Comparison of ENCODE assay signal across 10 cellular contexts in genomic region chr18:23862071-23862470, GRCh38.
A peak's percentile ranks its signal among the peaks of the same experiment; 100 is the strongest.
DNase-seq lines count a peak whose midpoint lies in the region; ATAC-seq and TF ChIP-seq lines count a peak whose summit lies in the region.
"Had no signal": no experiment of that assay in that cellular context is flagged by ENCODE, and none has a peak within 500 bp of the region (broad histone marks: within the 10 kb centered on the region; RNA-seq: fewer than 3 reads in every experiment).

No MANE protein-coding gene starts in this region.

- ATAC-seq in activated B cell treated with CpG ODN at 0.5 μM for 24 hours (ENCODE audit: low read depth) (no peak), heart left ventricle (peak in 2 of 4 donors; percentile 31 to 43), HG02610 (IDR thresholded peaks at IDR 0.05; ENCODE audit: unreplicated experiment) (no peak)

- H3K27me3 Mint-ChIP-seq in activated CD4-positive, alpha-beta memory T cell treated with anti-CD3 and anti-CD28 coated beads, Interleukin-2, amount 10 ng/mL, durations not matched to agents 7 days and 5 days = no peaks in the 10 kb centered on the region
- H3K27me3 Mint-ChIP-seq in activated CD4-positive, alpha-beta memory T cell treated with anti-CD3 and anti-CD28 coated beads for 36 hours = no peaks in the 10 kb centered on the region
- H3K27me3 Mint-ChIP-seq in activated B cell treated with CpG ODN at 0.5 μM for 24 hours = no peaks in the 10 kb centered on the region

- peaks cover 0 to 33% (median 3%) of the 10 kb centered on the region in 9 donors for H3K36me3 ChIP-seq in heart left ventricle

- no peak overlapping the region for H3K4me3 Mint-ChIP-seq in activated CD4-positive, alpha-beta memory T cell treated with anti-CD3 and anti-CD28 coated beads, Interleukin-2, amount 10 ng/mL, durations not matched to agents 7 days and 5 days
- no peak overlapping the region for H3K4me3 Mint-ChIP-seq in activated CD4-positive, alpha-beta memory T cell treated with anti-CD3 and anti-CD28 coated beads for 36 hours
- H3K4me3 Mint-ChIP-seq in activated B cell treated with CpG ODN at 0.5 μM for 24 hours = no peak overlapping the region

- WGBS in heart left ventricle, 4 donors = 71 to 76% (median 74%) methylated on average over 4 of the region's 4 CpGs

- peak overlapping the region; percentile 68 for H3K27ac Mint-ChIP-seq in activated CD4-positive, alpha-beta memory T cell treated with anti-CD3 and anti-CD28 coated beads, Interleukin-2, amount 10 ng/mL, durations not matched to agents 7 days and 5 days
- no peak overlapping the region for H3K27ac Mint-ChIP-seq in activated CD4-positive, alpha-beta memory T cell treated with anti-CD3 and anti-CD28 coated beads for 36 hours
- H3K27ac Mint-ChIP-seq in activated B cell treated with CpG ODN at 0.5 μM for 24 hours = peak overlapping the region; percentile 52

- H3K9me3 Mint-ChIP-seq in activated CD4-positive, alpha-beta memory T cell treated with anti-CD3 and anti-CD28 coated beads, Interleukin-2, amount 10 ng/mL, durations not matched to agents 7 days and 5 days = peaks cover 4% of the 10 kb centered on the region
- H3K9me3 Mint-ChIP-seq in activated CD4-positive, alpha-beta memory T cell treated with anti-CD3 and anti-CD28 coated beads for 36 hours = no peaks in the 10 kb centered on the region
- H3K9me3 Mint-ChIP-seq in activated B cell treated with CpG ODN at 0.5 μM for 24 hours = peaks cover 4% of the 10 kb centered on the region

- TF ChIP-seq CTCF in activated B cell treated with CpG ODN at 0.5 μM for 24 hours (IDR thresholded peaks at IDR 0.05) (no peak), heart left ventricle (IDR thresholded peaks at IDR 0.05) (no peak)

- CTCF ChIA-PET in activated CD4-positive, alpha-beta memory T cell treated with anti-CD3 and anti-CD28 coated beads, Interleukin-2, amount 10 ng/mL, durations not matched to agents 7 days and 5 days (lab: Charles Lee) = interaction anchor here (0.8 to 2.4 kb wide), 2 partner anchors 57 to 64 kb away, joined by 3 to 10 read pairs; no protein-coding TSS in a partner anchor
- CTCF ChIA-PET in activated CD4-positive, alpha-beta memory T cell treated with anti-CD3 and anti-CD28 coated beads for 36 hours (lab: Charles Lee) = interaction anchor here (0.6 kb wide), 1 partner anchor 176 kb away, joined by 4 read pairs; no protein-coding TSS in a partner anchor
- CTCF ChIA-PET in activated B cell treated with CpG ODN at 0.5 μM for 24 hours (lab: Charles Lee) = no interaction called here

- H3K27ac ChIP-seq in heart left ventricle = peak overlapping the region in 7 of 12 donors; percentile 1 to 54 (median 34)

- no peak for TF ChIP-seq POLR2A in heart left ventricle (IDR thresholded peaks at IDR 0.05)

- intact Hi-C loops in activated CD4-positive, alpha-beta memory T cell treated with anti-CD3 and anti-CD28 coated beads for 36 hours (cut with micrococcal nuclease) = loop anchor here (10.0 kb wide), 1 partner anchor 53 kb away; no protein-coding TSS in a partner anchor
- intact Hi-C loops in activated B cell treated with CpG ODN at 0.5 μM for 24 hours (cut with micrococcal nuclease) = loop anchor here (5.0 to 10.0 kb wide), 2 partner anchors 53 to 150 kb away; partner anchors contain the start of gene TTC39C
- intact Hi-C loops in heart left ventricle (cut with DNase I) = loop anchor here in 1 of 10 donors (10.0 kb wide), 1 partner anchor 53 kb away; no protein-coding TSS in a partner anchor

- H3K9me3 ChIP-seq in heart left ventricle = no peaks in the 10 kb centered on the region

- no peaks in the 10 kb centered on the region for H3K27me3 ChIP-seq in heart left ventricle

- H3K4me1 Mint-ChIP-seq in activated CD4-positive, alpha-beta memory T cell treated with anti-CD3 and anti-CD28 coated beads, Interleukin-2, amount 10 ng/mL, durations not matched to agents 7 days and 5 days = peaks cover 52% of the 10 kb centered on the region
- H3K4me1 Mint-ChIP-seq in activated CD4-positive, alpha-beta memory T cell treated with anti-CD3 and anti-CD28 coated beads for 36 hours (ENCODE audit: low read depth) = peaks cover 32% of the 10 kb centered on the region
- H3K4me1 Mint-ChIP-seq in activated B cell treated with CpG ODN at 0.5 μM for 24 hours = peaks cover 74% of the 10 kb centered on the region

- DNase-seq in activated CD4-positive, alpha-beta memory T cell treated with anti-CD3 and anti-CD28 coated beads, Interleukin-2, amount 10 ng/mL, durations not matched to agents 7 days and 5 days = no peak
- DNase-seq in activated CD4-positive, alpha-beta memory T cell treated with anti-CD3 and anti-CD28 coated beads for 36 hours = no peak
- DNase-seq in activated B cell treated with CpG ODN at 0.5 μM for 24 hours (no peak), heart left ventricle (no peak), stromal cell of bone marrow (ENCODE audit: low read depth) (peak; percentile 82), NCI-H187 (lab: John Stamatoyannopoulos, UW) (no peak), NCI-H2227 (lab: John Stamatoyannopoulos, UW; ENCODE audit: unreplicated experiment) (no peak)
- DNase-seq: GOT3; stimulated activated CD4-positive, alpha-beta T cell treated with anti-CD3 and anti-CD28 coated beads, Interleukin-2, amount 100 ng/mL, for 48 hours had no signal

- peaks cover 0 to 20% (median 0%) of the 10 kb centered on the region in 12 donors for H3K4me1 ChIP-seq in heart left ventricle

- POLR2A ChIA-PET in activated CD4-positive, alpha-beta memory T cell treated with anti-CD3 and anti-CD28 coated beads, Interleukin-2, amount 10 ng/mL, durations not matched to agents 7 days and 5 days (lab: Charles Lee) = interaction anchor here (1.3 to 1.7 kb wide), 3 partner anchors 9 to 67 kb away, joined by 3 to 6 read pairs (median 4); no protein-coding TSS in a partner anchor
- POLR2A ChIA-PET in activated CD4-positive, alpha-beta memory T cell treated with anti-CD3 and anti-CD28 coated beads for 36 hours (lab: Charles Lee) = no interaction called here
- POLR2A ChIA-PET in activated B cell treated with CpG ODN at 0.5 μM for 24 hours (lab: Charles Lee) = no interaction called here

- H3K36me3 Mint-ChIP-seq in activated CD4-positive, alpha-beta memory T cell treated with anti-CD3 and anti-CD28 coated beads, Interleukin-2, amount 10 ng/mL, durations not matched to agents 7 days and 5 days (ENCODE audit: low read depth) = peaks cover 13% of the 10 kb centered on the region
- no peaks in the 10 kb centered on the region for H3K36me3 Mint-ChIP-seq in activated CD4-positive, alpha-beta memory T cell treated with anti-CD3 and anti-CD28 coated beads for 36 hours
- H3K36me3 Mint-ChIP-seq in activated B cell treated with CpG ODN at 0.5 μM for 24 hours (ENCODE audit: low read depth) = no peaks in the 10 kb centered on the region

- no peak overlapping the region for H3K4me3 ChIP-seq in heart left ventricle
